8 cellular contexts compared by ENCODE assay signal in genomic region chrX:46912673-46913491, GRCh38. TPM values are rescaled to one million over a fixed set of nuclear protein-coding genes. Genes with fewer than 3 reads are reported as not detected.
DNase-seq lines count a peak whose midpoint lies in the region; ATAC-seq and TF ChIP-seq lines count a peak whose summit lies in the region.

No MANE protein-coding gene starts in this region.

- H3K4me1 Mint-ChIP-seq in WTC11, result peaks cover 31% of the 10 kb centered on the region

- no peak for TF ChIP-seq POLR2A in thyroid gland (IDR thresholded peaks at IDR 0.05)

- H3K27ac ChIP-seq in mesodermal cell (ENCODE audit: low read depth, low read length, severe bottlenecking), result peak overlapping the region; percentile 16
- H3K27ac ChIP-seq in thyroid gland, result peak overlapping the region in 2 of 3 donors; percentile 52 to 59

- H3K36me3 Mint-ChIP-seq in WTC11, result no peaks in the 10 kb centered on the region

- CTCF ChIA-PET in WTC11 (lab: Charles Lee), result interaction anchor here (0.6 to 1.4 kb wide), 10 partner anchors 9 to 121 kb away, joined by 3 to 7 read pairs (median 4); no protein-coding TSS in a partner anchor

- peaks cover 5% of the 10 kb centered on the region; the same call in 1 of the 2 replicates for H3K27me3 Mint-ChIP-seq in WTC11 (ENCODE audit: low read depth)

- intact Hi-C loops in thyroid gland (cut with DNase I), result no loop called here

- ATAC-seq in GM18867 (IDR thresholded peaks at IDR 0.05; ENCODE audit: unreplicated experiment) (peak; percentile 45), WTC11 (peak; percentile 67), GM21737 (IDR thresholded peaks at IDR 0.05; ENCODE audit: unreplicated experiment) (no peak)

- no peak overlapping the region for H3K27ac Mint-ChIP-seq in WTC11

- no peaks in the 10 kb centered on the region for H3K4me1 ChIP-seq in endocrine pancreas (ENCODE audit: control insufficient read depth, insufficient read depth, low read length)
- H3K4me1 ChIP-seq in mesodermal cell (ENCODE audit: control insufficient read depth, insufficient read depth, low read length, poor library complexity, severe bottlenecking), result peaks cover 4% of the 10 kb centered on the region
- H3K4me1 ChIP-seq in thyroid gland, result no peaks in the 10 kb centered on the region

- 0 to 7% methylated on average over 1 to 3 of the region's 102 CpGs for WGBS in mesodermal cell (ENCODE audit: insufficient coverage in 2 of 2), 2 experiments
- WGBS in thyroid gland, 2 donors, result 0% methylated on average over 11 to 17 of the region's 102 CpGs

- TF ChIP-seq CTCF in AG10803 (conservative IDR thresholded peaks at IDR 0.05; ENCODE audit: low read length) (peak; percentile 37), LNCaP clone FGC (IDR thresholded peaks at IDR 0.05; ENCODE audit: control insufficient read depth, extremely low read depth, insufficient read depth) (peak; percentile 58), WTC11 (IDR thresholded peaks at IDR 0.05) (0 out of 2 replicates have a peak, but pooled peaks have one; percentile 24), thyroid gland (IDR thresholded peaks at IDR 0.05) (peak in 4 of 6 experiments; percentile 12 to 43 (median 37))

- POLR2A ChIA-PET in WTC11 (lab: Charles Lee), result interaction anchor here (0.6 kb wide), 2 partner anchors 231 to 1293 kb away, joined by 3 to 4 read pairs; no protein-coding TSS in a partner anchor

- H3K9me3 ChIP-seq in endocrine pancreas (ENCODE audit: control insufficient read depth, low read length) (no peaks in the 10 kb centered on the region), mesodermal cell (ENCODE audit: control insufficient read depth, low read length) (no peaks in the 10 kb centered on the region), thyroid gland (no peaks in the 10 kb centered on the region)

- H3K4me3 Mint-ChIP-seq in WTC11, result peak overlapping the region; percentile 90

- H3K27me3 ChIP-seq in endocrine pancreas (ENCODE audit: control insufficient read depth, insufficient read depth, low read length), result no peaks in the 10 kb centered on the region
- H3K27me3 ChIP-seq in thyroid gland, result no peaks in the 10 kb centered on the region

- peak overlapping the region; percentile 44 for H3K9ac ChIP-seq in endocrine pancreas (ENCODE audit: control insufficient read depth, insufficient read depth, low read length)

- DNase-seq in AG10803 (ENCODE audit: low read depth), result peak; percentile 24
- DNase-seq in LNCaP clone FGC (ENCODE audit: low read depth), result no peak
- peak; percentile 69 for DNase-seq in WTC11 (ENCODE audit: low spot score)
- peak; percentile 36 to 40 for DNase-seq in thyroid gland

- H3K4me3 ChIP-seq in AG10803 (ENCODE audit: low read length) (peak overlapping the region; percentile 63), LNCaP clone FGC (ENCODE audit: low read depth, low read length) (peak overlapping the region; percentile 70), endocrine pancreas (ENCODE audit: control insufficient read depth, insufficient read depth, low read length) (peak overlapping the region; percentile 48), mesodermal cell (ENCODE audit: extremely low read depth, insufficient read depth, low read length, poor library complexity, severe bottlenecking) (peak overlapping the region; percentile 59), thyroid gland (replicated peaks in 1 of 3) (peak overlapping the region; percentile 33 to 58 (median 56))

- no peaks in the 10 kb centered on the region for H3K36me3 ChIP-seq in endocrine pancreas (ENCODE audit: control insufficient read depth, insufficient read depth, low read length)
- no peaks in the 10 kb centered on the region for H3K36me3 ChIP-seq in mesodermal cell (ENCODE audit: control insufficient read depth, insufficient read depth, low read length)
- H3K36me3 ChIP-seq in thyroid gland, result no peaks in the 10 kb centered on the region

- no peaks in the 10 kb centered on the region for H3K9me3 Mint-ChIP-seq in WTC11

TF ChIP-seq in WTC11, 78 proteins besides CTCF, POLR2A, EP300 and RAD21:
- TF ChIP-seq HMGXB4 (CRISPR knock-in tag; IDR thresholded peaks at IDR 0.05), result peak; percentile 83
- no peak for TF ChIP-seq NFE2L1 (CRISPR knock-in tag; IDR thresholded peaks at IDR 0.05)
- TF ChIP-seq KAT7 (CRISPR knock-in tag; IDR thresholded peaks at IDR 0.05; ENCODE audit: borderline replicate concordance), result 0 out of 2 replicates have a peak, but pooled peaks have one; percentile 43
- TF ChIP-seq E2F5 (CRISPR knock-in tag; IDR thresholded peaks at IDR 0.05), result 0 out of 2 replicates have a peak, but pooled peaks have one; percentile 59
- peak; percentile 66 for TF ChIP-seq ZNF423 (CRISPR knock-in tag; IDR thresholded peaks at IDR 0.05)
- no peak for TF ChIP-seq TP53 (CRISPR knock-in tag; IDR thresholded peaks at IDR 0.05)
- TF ChIP-seq OVOL2 (CRISPR knock-in tag; IDR thresholded peaks at IDR 0.05; ENCODE audit: borderline replicate concordance), result no peak

RNA-seq across cellular contexts. Expression of gene JADE3, which starts 0.7 kb away (rescaled TPM):
- total RNA-seq in WTC11 (2021), result 14.6 to 19.2 TPM (median 16.8 TPM) in 3 replicates
- polyA plus RNA-seq in mesodermal cell (2013, experiment 1 of 2), result 13.5 TPM
- polyA plus RNA-seq in mesodermal cell (2013, experiment 2 of 2), result 15.2 TPM
- 1 to 10 TPM; 6.0 to 8.5 (median 7.8) TPM for total RNA-seq in thyroid gland
